In the genomic region with DNA sequence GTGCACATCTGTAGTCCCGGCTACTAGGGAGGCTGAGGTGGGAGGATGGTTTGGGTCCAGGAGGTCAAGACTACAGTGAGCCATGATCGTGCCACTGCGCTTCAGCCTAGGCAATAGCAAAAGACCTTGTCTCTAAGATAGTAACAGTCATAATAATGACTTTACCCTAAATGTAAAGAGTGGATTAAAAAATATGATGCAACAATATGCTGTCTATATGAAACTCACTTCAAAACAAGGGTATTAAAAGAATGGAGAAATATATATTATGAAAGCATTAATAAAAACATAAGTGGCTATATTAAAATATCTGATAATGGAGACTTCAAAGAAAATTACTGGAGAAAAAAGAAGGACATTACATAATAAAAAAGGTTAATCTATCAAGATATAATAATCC, we compare ENCODE assay signal across 26 cellular contexts. TPM values are rescaled to one million over a fixed set of nuclear protein-coding genes. Genes with fewer than 3 reads are reported as not detected.
DNase-seq lines count a peak whose midpoint lies in the region; ATAC-seq, FAIRE-seq and TF ChIP-seq lines count a peak whose summit lies in the region.
"Had no signal": no experiment of that assay in that cellular context is flagged by ENCODE, and none has a peak within 500 bp of the region (broad histone marks: within the 10 kb centered on the region; RNA-seq: fewer than 3 reads in every experiment).

No MANE protein-coding gene starts in this region.

- TF ChIP-seq POLR2A in HepG2 (IDR thresholded peaks at IDR 0.05; ENCODE audit: insufficient read depth in 1 of 2, low read depth in 2 of 2, low read length in 2 of 2) (no peak), right lobe of liver (IDR thresholded peaks at IDR 0.05) (no peak)

- H3K9me2 ChIP-seq in Loucy (replicated peaks; ENCODE audit: low read depth, low read length): no peaks in the 10 kb centered on the region

- peaks cover 60% of the 10 kb centered on the region for H3K4me1 ChIP-seq in HepG2 (ENCODE audit: insufficient read depth, low read length)
- peaks cover 0 to 9% (median 0%) of the 10 kb centered on the region in 4 donors for H3K4me1 ChIP-seq in right lobe of liver
- H3K4me1 ChIP-seq in Loucy (ENCODE audit: insufficient read depth, low read length, poor library complexity, severe bottlenecking): peaks cover 91% of the 10 kb centered on the region
- H3K4me1 ChIP-seq in colonic mucosa: peaks cover 5% of the 10 kb centered on the region

- H3K79me2 ChIP-seq in HepG2 (ENCODE audit: insufficient read depth, low read length) (peaks cover 93% of the 10 kb centered on the region), Loucy (ENCODE audit: insufficient read depth, low read length) (peaks cover 99% of the 10 kb centered on the region)

- H3K9me3 ChIP-seq in HepG2 (ENCODE audit: low read length) (no peaks in the 10 kb centered on the region), right lobe of liver (no peaks in the 10 kb centered on the region), Loucy (ENCODE audit: insufficient read depth, low read depth, low read length) (no peaks in the 10 kb centered on the region), colonic mucosa (no peaks in the 10 kb centered on the region)
- H3K9me3 ChIP-seq: adrenal gland, HAP-1, testis, uterus had no signal

- 78% methylated on average over 3 of the region's 3 CpGs for WGBS in HepG2 (ENCODE audit: low lambda C conversion rate)
- 88% methylated on average over 3 of the region's 3 CpGs for WGBS in right lobe of liver (ENCODE audit: insufficient coverage, low coverage, low lambda C conversion rate, missing lambda C conversion rate)

- BruUV-seq in HepG2 (replicated peaks; lab: Mats Ljungman, UMichigan): no TSS peak

- H2AFZ ChIP-seq in HepG2 (ENCODE audit: low read length): no peak overlapping the region
- no peak overlapping the region for H2AFZ ChIP-seq in Loucy (ENCODE audit: low read length)

- H3F3A ChIP-seq in Loucy (ENCODE audit: low read depth): 0 out of 2 replicates have a peak, but pooled peaks cover 4% of the 10 kb centered on the region

- POLR2A ChIA-PET in HepG2 (lab: Yijun Ruan, JAX): interaction anchor here (0.7 kb wide), 1 partner anchor 23 kb away, joined by 3 read pairs; no protein-coding TSS in a partner anchor

- DNase-seq in HepG2 (ENCODE audit: low spot score) (no peak), right lobe of liver (no peak), epithelial cell of prostate (ENCODE audit: low read depth, low spot score) (no peak), urothelium cell line (ENCODE audit: low spot score) (no peak), colonic mucosa (no peak), NCI-H1417 (lab: John Stamatoyannopoulos, UW) (no peak), T-helper 9 cell (no peak)
- DNase-seq: activated CD4-positive, alpha-beta memory T cell treated with anti-CD3 and anti-CD28 coated beads, Interleukin-2, amount 10 ng/mL, durations not matched to agents 7 days and 5 days; activated naive CD4-positive, alpha-beta T cell treated with anti-CD3 and anti-CD28 coated beads, Interleukin-2, amount 10 ng/mL, durations not matched to agents 7 days and 5 days; adrenal gland; central memory CD4-positive, alpha-beta T cell; heart right ventricle; natural killer cell; NCI-H1092; NCI-H187; NCI-H2171; nucleus accumbens; Right ventricle myocardium superior; stimulated activated CD4-positive, alpha-beta T cell treated with anti-CD3 and anti-CD28 coated beads, Interleukin-4, amount 100 ng/mL, for 24 hours; testis; uterus had no signal

- CTCF ChIA-PET in HepG2 (lab: Yijun Ruan, JAX; ENCODE audit: low intra/inter-chr PET ratio, low total read pairs): no interaction called here

- TF ChIP-seq CTCF in HepG2 (CRISPR knock-in tag; IDR thresholded peaks at IDR 0.05) (no peak), right lobe of liver (IDR thresholded peaks at IDR 0.05) (no peak), Loucy (conservative IDR thresholded peaks at IDR 0.05; ENCODE audit: low read length) (no peak), colonic mucosa (IDR thresholded peaks at IDR 0.05) (no peak)

- no peak overlapping the region; the same call in 1 of the 2 replicates for H3K4me2 ChIP-seq in HepG2 (ENCODE audit: low read depth, low read length)
- H3K4me2 ChIP-seq in Loucy (ENCODE audit: low read depth, low read length, poor library complexity, severe bottlenecking): peak overlapping the region; percentile 76

- H3K27me3 ChIP-seq in HepG2 (ENCODE audit: control insufficient read depth in 1 of 2, insufficient read depth in 2 of 2, low read length in 2 of 2): no peaks in the 10 kb centered on the region
- H3K27me3 ChIP-seq in right lobe of liver: no peaks in the 10 kb centered on the region
- no peaks in the 10 kb centered on the region for H3K27me3 ChIP-seq in Loucy (ENCODE audit: insufficient read depth, low read length, poor library complexity, severe bottlenecking)
- no peaks in the 10 kb centered on the region for H3K27me3 ChIP-seq in colonic mucosa
- H3K27me3 ChIP-seq: adrenal gland, heart right ventricle, testis, uterus had no signal

- H4K20me1 ChIP-seq in HepG2 (ENCODE audit: insufficient read depth, low read length) (0 out of 2 replicates have a peak, but pooled peaks cover 2% of the 10 kb centered on the region), Loucy (ENCODE audit: insufficient read depth, low read length, poor library complexity, severe bottlenecking) (peaks cover 33% of the 10 kb centered on the region)

- in situ Hi-C loops in HepG2 (cut with HindIII; ENCODE audit: extremely low pct_ligation_motif_present, low pct_unique_long_range_greater_than_20kb): no loop called here

- H3K4me3 ChIP-seq in HepG2 (replicated peaks in 1 of 3; ENCODE audit: insufficient read depth in 1 of 3, low read depth in 2 of 3, low read length in 3 of 3): no peak overlapping the region
- H3K4me3 ChIP-seq in right lobe of liver: no peak overlapping the region
- peak overlapping the region; percentile 83 for H3K4me3 ChIP-seq in Loucy (ENCODE audit: low read length, poor library complexity, severe bottlenecking)
- no peak overlapping the region for H3K4me3 ChIP-seq in colonic mucosa
- H3K4me3 ChIP-seq: adrenal gland, HAP-1, heart right ventricle, testis, uterus had no signal

- intact Hi-C loops in HepG2 (cut with micrococcal nuclease; ENCODE audit: unreplicated experiment) (no loop called here), right lobe of liver (cut with DNase I) (no loop called here), colonic mucosa (cut with DNase I) (no loop called here)

- peaks cover 10 to 46% of the 10 kb centered on the region in 2 experiments; a peak in 4 of 5 replicates for H3K36me3 ChIP-seq in HepG2 (replicated peaks in 1 of 2; ENCODE audit: control insufficient read depth in 1 of 2, insufficient read depth in 2 of 2, low read length in 2 of 2)
- no peaks in the 10 kb centered on the region for H3K36me3 ChIP-seq in right lobe of liver
- peaks cover 18% of the 10 kb centered on the region for H3K36me3 ChIP-seq in Loucy (ENCODE audit: insufficient read depth, low read length)
- no peaks in the 10 kb centered on the region for H3K36me3 ChIP-seq in colonic mucosa
- H3K36me3 ChIP-seq: adrenal gland, uterus had no signal

- no peak overlapping the region for H3K27ac ChIP-seq in HepG2 (ENCODE audit: extremely low read length, insufficient read depth, low read length)
- H3K27ac ChIP-seq in right lobe of liver: no peak overlapping the region
- H3K27ac ChIP-seq in epithelial cell of prostate: peak overlapping the region; percentile 15
- no peak overlapping the region for H3K27ac ChIP-seq in colonic mucosa
- H3K27ac ChIP-seq: testis, uterus had no signal

- ATAC-seq in HepG2 (no peak), right lobe of liver (no peak)
- ATAC-seq: heart right ventricle, natural killer cell had no signal

- no peak overlapping the region for H3K9ac ChIP-seq in HepG2 (ENCODE audit: insufficient read depth, low read depth, low read length)
- H3K9ac ChIP-seq in Loucy (ENCODE audit: low read depth, low read length, poor library complexity, severe bottlenecking): peak overlapping the region; percentile 56
- no peak overlapping the region for H3K9ac ChIP-seq in colonic mucosa (ENCODE audit: low read depth in 2 of 2, low read length in 2 of 2)

- no peak for FAIRE-seq in HepG2 (lab: Jason Lieb, UNC)
- peak; percentile 71 for FAIRE-seq in urothelium cell line (lab: Jason Lieb, UNC)
- FAIRE-seq: A204.1, frontal cortex, GM12892 had no signal

- TF ChIP-seq EP300 in HepG2 (IDR thresholded peaks at IDR 0.05; ENCODE audit: low read depth in 2 of 2, low read length in 2 of 2) (no peak), HepG2 (CRISPR knock-in tag; IDR thresholded peaks at IDR 0.05; ENCODE audit: borderline replicate concordance) (no peak)

- TF ChIP-seq RAD21 in HepG2 (CRISPR knock-in tag; IDR thresholded peaks at IDR 0.05): no peak

TF ChIP-seq in HepG2, 621 proteins besides CTCF, POLR2A, EP300 and RAD21 (continues in another document):
- no peak for TF ChIP-seq SKI (IDR thresholded peaks at IDR 0.05; ENCODE audit: partially characterized antibody)

RNA-seq across cellular contexts. Expression of a gene that starts 5.7 kb away (rescaled TPM):
- total RNA-seq in HepG2 (2016; rRNA removed; fragmentation: Illumina TruSeq; extraction: Trizol) (16.2 and 23.3 TPM in 2 replicates), right lobe of liver (10 to 100 TPM; 10.3 to 32.1 (median 14.1) TPM), colonic mucosa (10 to 100 TPM; 19.7 to 24.8 TPM)
- total RNA-seq in HepG2 (2016; cell fraction: cytosol; rRNA removed; fragmentation: Illumina TruSeq; extraction: Trizol; ENCODE audit: low read depth): 7.2 and 7.5 TPM in 2 replicates
- 16.1 and 17.2 TPM in 2 replicates for total RNA-seq in HepG2 (2016; cell fraction: insoluble cytoplasmic fraction; rRNA removed; fragmentation: Illumina TruSeq; extraction: Trizol)
- total RNA-seq in HepG2 (2016; cell fraction: membrane; rRNA removed; fragmentation: Illumina TruSeq; extraction: Trizol): 26.9 and 27.9 TPM in 2 replicates
- 14.4 and 16.2 TPM in 2 replicates for total RNA-seq in HepG2 (2016; cell fraction: nucleus; rRNA removed; fragmentation: Illumina TruSeq; extraction: Trizol)
- 50.9 and 68.0 TPM in 2 replicates for polyA plus RNA-seq in HepG2 (2011; rRNA removed)
- polyA plus RNA-seq in HepG2 (2011; cell fraction: cytosol; rRNA removed): 45.6 and 47.6 TPM in 2 replicates
- polyA plus RNA-seq in HepG2 (2011; cell fraction: nucleus; rRNA removed): 34.2 and 39.3 TPM in 2 replicates
- 39.2 and 40.4 TPM in 2 replicates for polyA plus RNA-seq in HepG2 (2012)
- 11.0 and 12.4 TPM in 2 replicates for polyA plus RNA-seq in HepG2 (2016; cell fraction: cytosol; fragmentation: Illumina TruSeq; extraction: Trizol; ENCODE audit: low read depth)
- 33.6 and 42.6 TPM in 2 replicates for polyA plus RNA-seq in HepG2 (2016; cell fraction: insoluble cytoplasmic fraction; fragmentation: Illumina TruSeq; extraction: Trizol; ENCODE audit: low read depth)
- polyA plus RNA-seq in HepG2 (2016; cell fraction: membrane; fragmentation: Illumina TruSeq; extraction: Trizol; ENCODE audit: low read depth): 39.2 and 40.8 TPM in 2 replicates
- 26.9 and 29.3 TPM in 2 replicates for polyA plus RNA-seq in HepG2 (2016; cell fraction: nucleus; fragmentation: Illumina TruSeq; extraction: Trizol; ENCODE audit: insufficient read depth, low read depth)
- 54.6 and 166 TPM in 2 replicates for polyA minus RNA-seq in HepG2 (2011; rRNA and poly(A)+ RNA removed; ENCODE audit: low replicate concordance)
- 37.4 and 48.5 TPM in 2 replicates for polyA minus RNA-seq in HepG2 (2011; cell fraction: cytosol; rRNA and poly(A)+ RNA removed)
- polyA minus RNA-seq in HepG2 (2011; cell fraction: nucleus; rRNA and poly(A)+ RNA removed): 30.9 and 39.8 TPM in 2 replicates
